13 cellular contexts compared by ENCODE assay signal in genomic region chr11:48012051-48012391, GRCh38. TPM values are rescaled to one million over a fixed set of nuclear protein-coding genes. Genes with fewer than 3 reads are reported as not detected.
DNase-seq lines count a peak whose midpoint lies in the region; ATAC-seq and TF ChIP-seq lines count a peak whose summit lies in the region.
"Had no signal": no experiment of that assay in that cellular context is flagged by ENCODE, and none has a peak within 500 bp of the region (broad histone marks: within the 10 kb centered on the region; RNA-seq: fewer than 3 reads in every experiment).

No MANE protein-coding gene starts in this region.

- no peak overlapping the region for H3K9ac ChIP-seq in BLaER1

- TF ChIP-seq CTCF in neutrophil (IDR thresholded peaks at IDR 0.05) = no peak
- no peak for TF ChIP-seq CTCF in PC-9 (conservative IDR thresholded peaks at IDR 0.05)

- H3K9me3 ChIP-seq in BLaER1 (no peaks in the 10 kb centered on the region), neutrophil (no peaks in the 10 kb centered on the region), PC-9 (ENCODE audit: insufficient read depth, low read depth) (no peaks in the 10 kb centered on the region)
- H3K9me3 ChIP-seq: gastroesophageal sphincter, left lung, SJSA1 had no signal

- H3K9me2 ChIP-seq in PC-9 (ENCODE audit: insufficient read depth) = no peaks in the 10 kb centered on the region

- intact Hi-C loops in PC-9 (cut with micrococcal nuclease; ENCODE audit: unreplicated experiment) = no loop called here

- POLR2A ChIA-PET in PC-9 (lab: Charles Lee; ENCODE audit: unreplicated experiment) = no interaction called here

- H3K36me3 ChIP-seq in BLaER1 (no peaks in the 10 kb centered on the region), neutrophil (no peaks in the 10 kb centered on the region), PC-9 (ENCODE audit: low read depth) (no peaks in the 10 kb centered on the region)
- H3K36me3 ChIP-seq: gastroesophageal sphincter, left lung, SJSA1 had no signal

- ATAC-seq in HG03045 (IDR thresholded peaks at IDR 0.05; ENCODE audit: unreplicated experiment) = no peak
- ATAC-seq: gastroesophageal sphincter, left lung had no signal

- H3F3A ChIP-seq in PC-9 (ENCODE audit: insufficient read depth, low read depth) = peaks cover 20% of the 10 kb centered on the region; the same call in 1 of the 2 replicates

- H3K79me2 ChIP-seq in PC-9 (ENCODE audit: low read depth) = peaks cover 97% of the 10 kb centered on the region

- DNase-seq in T-helper 1 cell (peak in 4 of 5 donors; percentile 34 to 71 (median 43)), PC-9 (no peak), HPDE6-E6E7 (ENCODE audit: extremely low spot score) (no peak), hepatic stellate cell (ENCODE audit: low spot score) (no peak)
- peak; percentile 65 for DNase-seq in activated gamma-delta T cell treated with anti-CD3 and anti-CD28 coated beads, Interleukin-2, amount 50 U/mL, for 16 hours (ENCODE audit: low read depth)
- DNase-seq: left lung, NCI-H526 had no signal

- no peak overlapping the region for H2AFZ ChIP-seq in PC-9

- H3K4me1 ChIP-seq in BLaER1 (peaks cover 33% of the 10 kb centered on the region), neutrophil (ENCODE audit: control insufficient read depth in 1 of 2, insufficient read depth in 1 of 2, low read depth in 1 of 2, low read length in 1 of 2) (peaks cover 100% of the 10 kb centered on the region in 2 experiments), PC-9 (replicated peaks; ENCODE audit: insufficient read depth) (peaks cover 32% of the 10 kb centered on the region)
- H3K4me1 ChIP-seq: gastroesophageal sphincter had no signal

- CTCF ChIA-PET in PC-9 (lab: Charles Lee) = interaction anchor here (0.6 kb wide), 1 partner anchor 1300 kb away, joined by 4 read pairs; no protein-coding TSS in a partner anchor

- H3K4me3 ChIP-seq in BLaER1 (no peak overlapping the region), neutrophil (ENCODE audit: low read depth in 1 of 2, low read length in 1 of 2) (no peak overlapping the region), PC-9 (no peak overlapping the region)
- H3K4me3 ChIP-seq: gastroesophageal sphincter, left lung, SJSA1 had no signal

- H3K4me2 ChIP-seq in BLaER1 (peak overlapping the region; percentile 79), PC-9 (no peak overlapping the region)

- BruUV-seq in PC-9 (replicated peaks; lab: Mats Ljungman, UMichigan) = no TSS peak

- H3K27me3 ChIP-seq in BLaER1 = no peaks in the 10 kb centered on the region
- no peaks in the 10 kb centered on the region for H3K27me3 ChIP-seq in neutrophil
- H3K27me3 ChIP-seq in PC-9 (ENCODE audit: insufficient read depth, low read depth) = no peaks in the 10 kb centered on the region
- H3K27me3 ChIP-seq: gastroesophageal sphincter, left lung, SJSA1 had no signal

- H3K27ac ChIP-seq in BLaER1 (no peak overlapping the region), neutrophil (peak overlapping the region; percentile 95), PC-9 (no peak overlapping the region)
- H3K27ac ChIP-seq: C4-2B, gastroesophageal sphincter, SJSA1 had no signal

- H4K20me1 ChIP-seq in BLaER1 (peaks cover 14% of the 10 kb centered on the region; the same call in 1 of the 2 replicates), PC-9 (ENCODE audit: insufficient read depth) (peaks cover 9% of the 10 kb centered on the region; the same call in 1 of the 2 replicates)

RNA-seq across cellular contexts. Expression of gene PTPRJ, which starts 31.7 kb away (rescaled TPM):
- total RNA-seq in PC-9 (2021) = 43.3 and 43.7 TPM in 2 replicates

Comparison
In these comparisons a context has a peak if more than half of its experiments do, and no peak if none do; other contexts are left out.
1. DNase-seq: peak in T-helper 1 cell (4 of 5) and activated gamma-delta T cell treated with anti-CD3 and anti-CD28 coated beads, Interleukin-2, amount 50 U/mL, for 16 hours (single experiment); none in PC-9 (0 of 2), HPDE6-E6E7 (single experiment) and hepatic stellate cell (single experiment).